ENCODE assay signal across 27 cellular contexts in genomic region chr3:136703429-136703828, GRCh38.
"Had no signal": no experiment of that assay in that cellular context is flagged by ENCODE, and none has a peak within 500 bp of the region (broad histone marks: within the 10 kb centered on the region; RNA-seq: fewer than 3 reads in every experiment).

No MANE protein-coding gene starts in this region.

- H3K4me3 Mint-ChIP-seq: dendritic cell treated with granulocyte-macrophage colony-stimulating factor and Interleukin-4, amounts not matched to agents 40 ng/mL and 50 ng/mL, for 4 days; effector memory CD8-positive, alpha-beta T cell; naive B cell; nephron; stimulated activated naive B cell treated with anti-CD40 and anti-IgM and Interleukin-4, amounts not matched to agents 10 μg/mL and 1 μg/mL and 100 μg/mL, for 72 hours; stimulated activated naive CD8-positive, alpha-beta T cell treated with anti-CD3 and anti-CD28 coated beads, Interleukin-15, amount 100 ng/mL, for 72 hours had no signal

- H3K27ac Mint-ChIP-seq: dendritic cell treated with granulocyte-macrophage colony-stimulating factor and Interleukin-4, amounts not matched to agents 40 ng/mL and 50 ng/mL, for 4 days; effector memory CD8-positive, alpha-beta T cell; nephron; stimulated activated naive B cell treated with anti-CD40 and anti-IgM and Interleukin-4, amounts not matched to agents 10 μg/mL and 1 μg/mL and 100 μg/mL, for 72 hours; stimulated activated naive CD8-positive, alpha-beta T cell treated with anti-CD3 and anti-CD28 coated beads, Interleukin-15, amount 100 ng/mL, for 72 hours had no signal

- H3K36me3 ChIP-seq: esophagus muscularis mucosa, gastroesophageal sphincter, tibial nerve had no signal

- FAIRE-seq: kidney had no signal

- H3K9ac ChIP-seq: parathyroid adenoma had no signal

- H3K4me1 Mint-ChIP-seq: nephron had no signal

- DNase-seq: effector memory CD8-positive, alpha-beta T cell; foreskin fibroblast; glutamatergic neuron; immature natural killer cell; kidney; left cardiac atrium; left ventricle myocardium superior; mesendoderm; naive B cell; psoas muscle; retina; spleen; stimulated activated CD4-positive, alpha-beta T cell treated with anti-CD3 and anti-CD28 coated beads, Interleukin-15, amount 100 ng/mL, for 24 hours; stimulated activated CD4-positive, alpha-beta T cell treated with anti-CD3 and anti-CD28 coated beads, Interleukin-1b, Interleukin-23, amount 100 ng/mL, for 48 hours; stimulated activated CD4-positive, alpha-beta T cell treated with anti-CD3 and anti-CD28 coated beads, Interleukin-4, amount 100 ng/mL, for 4 hours; stimulated activated naive B cell treated with anti-CD40 and anti-IgM and Interleukin-4, amounts not matched to agents 10 μg/mL and 1 μg/mL and 100 μg/mL, for 72 hours; stimulated activated naive CD8-positive, alpha-beta T cell treated with anti-CD3 and anti-CD28 coated beads, Interleukin-15, amount 100 ng/mL, for 72 hours; testis had no signal

- H3K4me3 ChIP-seq: esophagus muscularis mucosa, gastroesophageal sphincter, lung, psoas muscle, spleen, testis, tibial nerve had no signal

- H3K4me1 ChIP-seq: parathyroid adenoma, testis had no signal

- ATAC-seq: effector memory CD8-positive, alpha-beta T cell; gastroesophageal sphincter; left cardiac atrium; left ventricle myocardium superior; psoas muscle; sciatic nerve; stimulated activated naive B cell treated with anti-CD40 and anti-IgM and Interleukin-4, amounts not matched to agents 10 μg/mL and 1 μg/mL and 100 μg/mL, for 72 hours; stimulated activated naive CD8-positive, alpha-beta T cell treated with anti-CD3 and anti-CD28 coated beads, Interleukin-15, amount 100 ng/mL, for 72 hours had no signal

- H3K9me3 Mint-ChIP-seq: dendritic cell treated with granulocyte-macrophage colony-stimulating factor and Interleukin-4, amounts not matched to agents 40 ng/mL and 50 ng/mL, for 4 days; effector memory CD8-positive, alpha-beta T cell; immature natural killer cell had no signal

- H3K9me3 ChIP-seq: esophagus muscularis mucosa, gastroesophageal sphincter, psoas muscle, spleen, testis, tibial nerve had no signal

- H3K27ac ChIP-seq: epithelial cell of prostate, esophagus muscularis mucosa, gastroesophageal sphincter, parathyroid adenoma, psoas muscle, spleen, testis, tibial nerve had no signal

- H3K27me3 ChIP-seq: esophagus muscularis mucosa, gastroesophageal sphincter, spleen, testis, tibial nerve had no signal

- H2AFZ ChIP-seq: parathyroid adenoma had no signal

- H3K27me3 Mint-ChIP-seq: dendritic cell treated with granulocyte-macrophage colony-stimulating factor and Interleukin-4, amounts not matched to agents 40 ng/mL and 50 ng/mL, for 4 days; effector memory CD8-positive, alpha-beta T cell; naive B cell; stimulated activated naive B cell treated with anti-CD40 and anti-IgM and Interleukin-4, amounts not matched to agents 10 μg/mL and 1 μg/mL and 100 μg/mL, for 72 hours; stimulated activated naive CD8-positive, alpha-beta T cell treated with anti-CD3 and anti-CD28 coated beads, Interleukin-15, amount 100 ng/mL, for 72 hours had no signal
